In genomic region chr7:22633286-22633953, GRCh38 we compare ENCODE assay signal across 1 cellular context.
TF ChIP-seq lines count a peak whose summit lies in the region.

No MANE protein-coding gene starts in this region.

TF ChIP-seq in GM23338, 12 proteins besides CTCF, POLR2A, EP300 and RAD21 (continued from another document):
- TF ChIP-seq ZNF462 (CRISPR knock-in tag; IDR thresholded peaks at IDR 0.05) (no peak), ZNF114 (CRISPR knock-in tag; IDR thresholded peaks at IDR 0.05) (no peak), JUNB (IDR thresholded peaks at IDR 0.05; ENCODE audit: unreplicated experiment) (no peak), ZNF331 (CRISPR knock-in tag; IDR thresholded peaks at IDR 0.05; ENCODE audit: low read depth) (no peak), EZH2phosphoT487 (IDR thresholded peaks at IDR 0.05; ENCODE audit: unreplicated experiment) (no peak), STAT1 (IDR thresholded peaks at IDR 0.05; ENCODE audit: unreplicated experiment) (no peak), POLR2AphosphoS5 (IDR thresholded peaks at IDR 0.05; ENCODE audit: low read depth) (no peak), CREB1 (CRISPR knock-in tag; IDR thresholded peaks at IDR 0.05; ENCODE audit: low read depth) (no peak), REST (IDR thresholded peaks at IDR 0.05; ENCODE audit: unreplicated experiment) (no peak), ETS1 (IDR thresholded peaks at IDR 0.05) (no peak)
